Comparison of ENCODE assay signal across 8 cellular contexts in the genomic region with DNA sequence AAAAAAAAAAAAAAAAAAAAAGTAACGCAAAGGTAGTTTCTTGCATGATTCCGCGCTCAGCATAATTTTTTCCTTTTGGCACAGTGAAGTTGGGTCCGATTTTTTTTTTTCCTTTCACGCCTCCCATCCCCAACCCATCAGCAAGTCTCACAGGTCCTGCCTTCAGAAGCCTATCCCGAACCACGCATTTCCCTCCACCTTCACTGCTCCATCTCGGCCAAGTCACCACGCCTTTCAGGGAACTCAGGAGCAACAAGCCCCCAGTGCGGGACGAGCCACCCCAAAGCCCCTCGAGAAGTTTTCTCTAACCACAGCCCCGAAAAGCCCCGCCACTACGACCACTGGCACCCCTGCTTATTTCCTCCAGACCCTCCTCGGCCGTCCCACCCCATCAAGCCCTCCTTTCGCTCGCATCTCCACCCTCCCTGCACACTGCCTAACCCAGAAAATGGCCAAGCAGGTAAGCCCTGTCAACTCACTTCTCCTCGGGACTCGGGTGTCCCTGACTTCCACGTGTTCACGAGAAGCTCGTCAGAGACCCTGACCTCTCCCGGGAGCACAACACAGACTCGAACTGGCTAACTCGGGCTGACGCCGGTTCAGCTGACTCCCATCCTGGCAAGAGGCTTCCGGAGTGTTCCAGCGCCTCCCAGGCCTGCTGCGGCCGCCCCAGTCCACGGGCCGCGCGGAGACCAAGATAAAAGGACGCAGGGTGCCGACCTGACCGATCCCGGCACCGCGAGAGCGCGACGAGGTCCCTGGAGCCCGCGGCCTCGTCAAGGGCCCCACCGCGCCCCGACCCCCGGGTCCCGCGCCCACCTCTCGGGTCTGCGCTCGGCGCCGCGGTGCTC. TPM values are rescaled to one million over a fixed set of nuclear protein-coding genes. Genes with fewer than 3 reads are reported as not detected.
DNase-seq lines count a peak whose midpoint lies in the region; ATAC-seq, FAIRE-seq and TF ChIP-seq lines count a peak whose summit lies in the region.

No MANE protein-coding gene starts in this region.

- TF ChIP-seq EP300 in A549 (IDR thresholded peaks at IDR 0.05), result no peak

- CTCF ChIA-PET in A549 (lab: Yijun Ruan, JAX), result interaction anchor here (1.7 to 3.5 kb wide), 3 partner anchors 15 to 20 kb away, joined by 5 to 17 read pairs (median 17); no protein-coding TSS in a partner anchor

- H3K4me2 ChIP-seq in A549, result peak overlapping the region; percentile 96

- H3K27ac ChIP-seq in A549, result peak overlapping the region; percentile 99 to 100
- peak overlapping the region; percentile 94 for H3K27ac ChIP-seq in epithelial cell of prostate
- H3K27ac ChIP-seq in thoracic aorta, result peak overlapping the region; percentile 93 to 100

- H3K9me3 ChIP-seq in A549 (no peaks in the 10 kb centered on the region), mononuclear cell (ENCODE audit: low read depth, low read length) (no peaks in the 10 kb centered on the region), thoracic aorta (no peaks in the 10 kb centered on the region)

- 15% methylated on average over 21 of the region's 61 CpGs for WGBS in A549 (ENCODE audit: missing lambda C conversion rate)

- H3K4me1 ChIP-seq in A549 (peaks cover 40% of the 10 kb centered on the region), mononuclear cell (ENCODE audit: insufficient read depth, low read length) (peaks cover 60% of the 10 kb centered on the region), thoracic aorta (ENCODE audit: control insufficient read depth in 1 of 2, low read depth in 2 of 2) (peaks cover 10 to 27% of the 10 kb centered on the region in 2 donors)

- H3K27me3 ChIP-seq in mononuclear cell (ENCODE audit: insufficient read depth, low read length) (no peaks in the 10 kb centered on the region), thoracic aorta (replicated peaks; ENCODE audit: insufficient read depth) (no peaks in the 10 kb centered on the region)

- ATAC-seq in A549 (peak; percentile 7 to 30), GM18519 (IDR thresholded peaks at IDR 0.05; ENCODE audit: low FRiP score, unreplicated experiment) (peak; percentile 0), HG03342 (IDR thresholded peaks at IDR 0.05; ENCODE audit: unreplicated experiment) (peak; percentile 5), thoracic aorta (ENCODE audit: insufficient number of reproducible peaks, low FRiP score, low read depth) (no peak)

- DNase-seq in A549 (ENCODE audit: low read depth in 1 of 2, low spot score in 1 of 2), result peak in 1 of 2 experiments; percentile 30
- DNase-seq in epithelial cell of prostate (ENCODE audit: low read depth, low spot score), result no peak
- DNase-seq in thoracic aorta (ENCODE audit: low spot score), result no peak
- no peak for DNase-seq in NCI-H2196 treated with DMSO at 0.1 percent for 48 hours (lab: John Stamatoyannopoulos, UW; ENCODE audit: unreplicated experiment)

- POLR2A ChIA-PET in A549 (lab: Yijun Ruan, JAX), result interaction anchor here (0.6 to 2.2 kb wide), 6 partner anchors 10 to 364 kb away, joined by 4 to 21 read pairs (median 6); partner anchors contain the start of genes TACC3, TMEM129 and UVSSA

- TF ChIP-seq POLR2A in A549 (IDR thresholded peaks at IDR 0.05; ENCODE audit: low read length), result no peak

- no peaks in the 10 kb centered on the region for H3K36me3 ChIP-seq in thoracic aorta

- no peak for FAIRE-seq in A549 (lab: Jason Lieb, UNC)

- no peak for TF ChIP-seq CTCF in A549 (IDR thresholded peaks at IDR 0.05)
- no peak for TF ChIP-seq CTCF in WI38 (IDR thresholded peaks at IDR 0.05; ENCODE audit: low read depth, low read length)
- no peak for TF ChIP-seq CTCF in thoracic aorta (IDR thresholded peaks at IDR 0.05)

- peak overlapping the region; percentile 85 for H3K4me3 ChIP-seq in A549
- peak overlapping the region; percentile 87 for H3K4me3 ChIP-seq in WI38 (ENCODE audit: low read depth, low read length)
- peak overlapping the region; percentile 95 for H3K4me3 ChIP-seq in mononuclear cell (ENCODE audit: low read length)
- peak overlapping the region; percentile 79 for H3K4me3 ChIP-seq in thoracic aorta

- TF ChIP-seq RAD21 in A549 (conservative IDR thresholded peaks at IDR 0.05 in 1 of 2, IDR thresholded peaks at IDR 0.05 in 1 of 2), result no peak

TF ChIP-seq in A549, 52 proteins besides CTCF, POLR2A, EP300 and RAD21:
- TF ChIP-seq PHF8 (IDR thresholded peaks at IDR 0.05; ENCODE audit: borderline replicate concordance, low read depth) (0 out of 2 replicates have a peak, but pooled peaks have one; percentile 27), NPAS2 (CRISPR knock-in tag; IDR thresholded peaks at IDR 0.05; ENCODE audit: borderline replicate concordance) (no peak), JUN (IDR thresholded peaks at IDR 0.05) (no peak), ATOH8 (CRISPR knock-in tag; IDR thresholded peaks at IDR 0.05; ENCODE audit: low read depth) (no peak), ZNF302 (CRISPR knock-in tag; IDR thresholded peaks at IDR 0.05) (no peak), CHD4 (IDR thresholded peaks at IDR 0.05; ENCODE audit: borderline replicate concordance) (no peak), HOXA7 (CRISPR knock-in tag; IDR thresholded peaks at IDR 0.05) (no peak)
- TF ChIP-seq, protein P1, sequence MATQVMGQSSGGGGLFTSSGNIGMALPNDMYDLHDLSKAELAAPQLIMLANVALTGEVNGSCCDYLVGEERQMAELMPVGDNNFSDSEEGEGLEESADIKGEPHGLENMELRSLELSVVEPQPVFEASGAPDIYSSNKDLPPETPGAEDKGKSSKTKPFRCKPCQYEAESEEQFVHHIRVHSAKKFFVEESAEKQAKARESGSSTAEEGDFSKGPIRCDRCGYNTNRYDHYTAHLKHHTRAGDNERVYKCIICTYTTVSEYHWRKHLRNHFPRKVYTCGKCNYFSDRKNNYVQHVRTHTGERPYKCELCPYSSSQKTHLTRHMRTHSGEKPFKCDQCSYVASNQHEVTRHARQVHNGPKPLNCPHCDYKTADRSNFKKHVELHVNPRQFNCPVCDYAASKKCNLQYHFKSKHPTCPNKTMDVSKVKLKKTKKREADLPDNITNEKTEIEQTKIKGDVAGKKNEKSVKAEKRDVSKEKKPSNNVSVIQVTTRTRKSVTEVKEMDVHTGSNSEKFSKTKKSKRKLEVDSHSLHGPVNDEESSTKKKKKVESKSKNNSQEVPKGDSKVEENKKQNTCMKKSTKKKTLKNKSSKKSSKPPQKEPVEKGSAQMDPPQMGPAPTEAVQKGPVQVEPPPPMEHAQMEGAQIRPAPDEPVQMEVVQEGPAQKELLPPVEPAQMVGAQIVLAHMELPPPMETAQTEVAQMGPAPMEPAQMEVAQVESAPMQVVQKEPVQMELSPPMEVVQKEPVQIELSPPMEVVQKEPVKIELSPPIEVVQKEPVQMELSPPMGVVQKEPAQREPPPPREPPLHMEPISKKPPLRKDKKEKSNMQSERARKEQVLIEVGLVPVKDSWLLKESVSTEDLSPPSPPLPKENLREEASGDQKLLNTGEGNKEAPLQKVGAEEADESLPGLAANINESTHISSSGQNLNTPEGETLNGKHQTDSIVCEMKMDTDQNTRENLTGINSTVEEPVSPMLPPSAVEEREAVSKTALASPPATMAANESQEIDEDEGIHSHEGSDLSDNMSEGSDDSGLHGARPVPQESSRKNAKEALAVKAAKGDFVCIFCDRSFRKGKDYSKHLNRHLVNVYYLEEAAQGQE (IDR thresholded peaks at IDR 0.05), result no peak
- TF ChIP-seq, protein P2, sequence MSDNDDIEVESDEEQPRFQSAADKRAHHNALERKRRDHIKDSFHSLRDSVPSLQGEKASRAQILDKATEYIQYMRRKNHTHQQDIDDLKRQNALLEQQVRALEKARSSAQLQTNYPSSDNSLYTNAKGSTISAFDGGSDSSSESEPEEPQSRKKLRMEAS (IDR thresholded peaks at IDR 0.05), result peak; percentile 28; the same call in 1 of the 2 replicates

RNA-seq across cellular contexts. Expression of gene SLBP, which starts 0.8 kb away (rescaled TPM):
- polyA plus RNA-seq in A549 (2011; rRNA removed) (66.7 and 89.9 TPM in 2 replicates), A549 (2017; fragmentation: RNase III; extraction: RNeasy Plus Mini Kit Qiagen cat#74134 plus additional on column Dnase treatment) (80.5 to 88.6 TPM (median 84.6 TPM) in 3 replicates)
- polyA plus RNA-seq in A549 (2012; cell fraction: cytosol; rRNA removed), result 50.6 and 56.4 TPM in 2 replicates
- 31.6 and 38.1 TPM in 2 replicates for polyA plus RNA-seq in A549 (2012; cell fraction: nucleus; rRNA removed)
- 14.0 and 18.2 TPM in 2 replicates for polyA minus RNA-seq in A549 (2011; rRNA and poly(A)+ RNA removed)
- total RNA-seq in mononuclear cell (61.9 TPM), thoracic aorta (10 to 100 TPM; 29.8 to 30.5 TPM)

RNA-seq across cellular contexts. Expression of gene TMEM129, which starts 9.8 kb away (rescaled TPM):
- polyA plus RNA-seq in A549 (2011; rRNA removed), result 12.7 and 15.5 TPM in 2 replicates
- polyA plus RNA-seq in A549 (2012; cell fraction: cytosol; rRNA removed), result 21.6 and 36.9 TPM in 2 replicates
- 39.4 and 63.8 TPM in 2 replicates for polyA plus RNA-seq in A549 (2012; cell fraction: nucleus; rRNA removed)
- polyA plus RNA-seq in A549 (2017; fragmentation: RNase III; extraction: RNeasy Plus Mini Kit Qiagen cat#74134 plus additional on column Dnase treatment), result 15.0 to 20.5 TPM (median 20.4 TPM) in 3 replicates
- 8.1 and 15.3 TPM in 2 replicates for polyA minus RNA-seq in A549 (2011; rRNA and poly(A)+ RNA removed)
- 12.1 TPM for total RNA-seq in mononuclear cell
- 100 to 1,000 TPM in 1 of 2 donors, 10 to 100 TPM in 1; 58.1 to 104 TPM for total RNA-seq in thoracic aorta

RNA-seq across cellular contexts. Expression of gene TACC3, which starts 10.0 kb away (rescaled TPM):
- polyA plus RNA-seq in A549 (2011; rRNA removed), result 25.9 and 31.4 TPM in 2 replicates
- 75.8 and 76.6 TPM in 2 replicates for polyA plus RNA-seq in A549 (2012; cell fraction: cytosol; rRNA removed)
- 168 and 176 TPM in 2 replicates for polyA plus RNA-seq in A549 (2012; cell fraction: nucleus; rRNA removed)
- 67.3 to 77.2 TPM (median 70.6 TPM) in 3 replicates for polyA plus RNA-seq in A549 (2017; fragmentation: RNase III; extraction: RNeasy Plus Mini Kit Qiagen cat#74134 plus additional on column Dnase treatment)
- 17.1 and 23.8 TPM in 2 replicates for polyA minus RNA-seq in A549 (2011; rRNA and poly(A)+ RNA removed)
- 27.0 TPM for total RNA-seq in mononuclear cell
- total RNA-seq in thoracic aorta, result 10 to 100 TPM in 1 of 2 donors, 1 to 10 TPM in 1; 6.2 to 24.5 TPM

RNA-seq across cellular contexts. Expression of gene FAM53A, which starts 27.2 kb away (rescaled TPM):
- polyA plus RNA-seq in A549 (2011; rRNA removed) (0.74 and 1.2 TPM in 2 replicates), A549 (2017; fragmentation: RNase III; extraction: RNeasy Plus Mini Kit Qiagen cat#74134 plus additional on column Dnase treatment) (0.56 to 1.1 TPM (median 0.87 TPM) in 3 replicates)
- 0.86 and 1.1 TPM in 2 replicates for polyA plus RNA-seq in A549 (2012; cell fraction: cytosol; rRNA removed)
- 3.6 and 3.7 TPM in 2 replicates for polyA plus RNA-seq in A549 (2012; cell fraction: nucleus; rRNA removed)
- polyA minus RNA-seq in A549 (2011; rRNA and poly(A)+ RNA removed), result 2.1 and 2.3 TPM in 2 replicates
- total RNA-seq in mononuclear cell (2.2 TPM), thoracic aorta (10 to 100 TPM in 1 of 2 donors, 1 to 10 TPM in 1; 5.1 to 10.9 TPM)
